ENCODE assay signal across 36 cellular contexts in the genomic region with DNA sequence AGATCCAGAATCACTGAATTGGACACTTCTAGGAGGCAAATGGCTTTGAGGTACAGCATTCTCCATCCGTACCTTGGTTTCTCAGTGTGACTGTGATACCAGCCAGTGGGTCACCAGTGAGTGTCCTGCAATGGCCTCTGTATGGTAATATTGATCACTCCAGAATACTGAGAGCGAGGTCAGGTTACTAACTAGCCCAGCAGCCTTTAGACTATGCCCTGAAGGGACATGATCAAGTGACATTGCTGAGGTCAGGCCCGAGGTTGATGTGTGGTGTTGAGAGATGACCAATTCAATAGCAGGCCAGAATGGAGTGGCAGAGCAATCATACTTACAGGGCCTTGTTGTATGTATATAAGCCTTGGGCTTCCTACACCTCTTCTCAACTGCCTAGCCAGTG.
"Had no signal": no experiment of that assay in that cellular context is flagged by ENCODE, and none has a peak within 500 bp of the region (broad histone marks: within the 10 kb centered on the region; RNA-seq: fewer than 3 reads in every experiment).

No MANE protein-coding gene starts in this region.

- H3K27ac Mint-ChIP-seq: activated B cell treated with CpG ODN at 0.5 μM for 24 hours; activated CD4-positive, alpha-beta memory T cell treated with anti-CD3 and anti-CD28 coated beads, Interleukin-2, amount 10 ng/mL, durations not matched to agents 7 days and 5 days; activated CD4-positive, alpha-beta T cell treated with anti-CD3 and anti-CD28 coated beads, Interleukin-2, amount 10 ng/mL, durations not matched to agents 7 days and 5 days; activated CD8-positive, alpha-beta memory T cell treated with anti-CD3 and anti-CD28 coated beads, Interleukin-2, amount 10 ng/mL, durations not matched to agents 7 days and 5 days; activated CD8-positive, alpha-beta T cell treated with anti-CD3 and anti-CD28 coated beads, Interleukin-2, amount 10 ng/mL, durations not matched to agents 7 days and 5 days; activated naive CD4-positive, alpha-beta T cell treated with anti-CD3 and anti-CD28 coated beads, Interleukin-2, amount 10 ng/mL, durations not matched to agents 7 days and 5 days; activated naive CD4-positive, alpha-beta T cell treated with anti-CD3 and anti-CD28 coated beads, Interleukin-2, amount 50 U/mL, for 24 hours; activated naive CD8-positive, alpha-beta T cell; activated naive CD8-positive, alpha-beta T cell treated with anti-CD3 and anti-CD28 coated beads, Interleukin-2, amount 10 ng/mL, durations not matched to agents 7 days and 5 days; activated naive CD8-positive, alpha-beta T cell treated with anti-CD3 and anti-CD28 coated beads, Interleukin-2, amount 50 U/mL, for 24 hours; activated T-cell treated with anti-CD3 and anti-CD28 coated beads, Interleukin-2, amount 50 U/mL, for 24 hours; activated T-helper 2 cell treated with anti-CD3 and anti-CD28 coated beads, Interferon-gamma antibody, Interleukin-2, Interleukin-4, amounts not matched to agents 10 μg/mL and 5 μg/mL and 100 μg/mL, durations not matched to agents 14 hours and 24 hours and 36 hours; brain; T-helper 1 cell treated with Interleukin-12 subunit alpha and Interleukin-12 subunit beta and Interleukin-4 antibody, amounts not matched to agents 30 μg/mL and 1 μg/mL, for 36 hours; T-helper 2 cell treated with Interferon-gamma antibody and Interleukin-4, amounts not matched to agents 5 μg/mL and 100 μg/mL, for 36 hours had no signal

- DNase-seq: activated B cell treated with CpG ODN at 0.5 μM for 24 hours; activated CD4-positive, alpha-beta memory T cell treated with anti-CD3 and anti-CD28 coated beads, Interleukin-2, amount 10 ng/mL, durations not matched to agents 7 days and 5 days; activated CD4-positive, alpha-beta T cell treated with anti-CD3 and anti-CD28 coated beads for 48 hours; activated CD4-positive, alpha-beta T cell treated with anti-CD3 and anti-CD28 coated beads, Interleukin-2, amount 10 ng/mL, durations not matched to agents 7 days and 5 days; activated CD4-positive, alpha-beta T cell treated with anti-CD3 and anti-CD28 coated beads, Interleukin-2, amount 50 U/mL, for 48 hours; activated CD4-positive, CD25-positive, alpha-beta regulatory T cell treated with anti-CD3 and anti-CD28 coated beads, Interleukin-2, amount 50 U/mL, for 72 hours; activated CD8-positive, alpha-beta memory T cell treated with anti-CD3 and anti-CD28 coated beads for 24 hours; activated CD8-positive, alpha-beta memory T cell treated with anti-CD3 and anti-CD28 coated beads, Interleukin-2, amount 10 ng/mL, durations not matched to agents 7 days and 5 days; activated CD8-positive, alpha-beta memory T cell treated with anti-CD3 and anti-CD28 coated beads, Interleukin-2, amount 50 U/mL, for 48 hours; activated CD8-positive, alpha-beta T cell treated with anti-CD3 and anti-CD28 coated beads, Interleukin-2, amount 10 ng/mL, durations not matched to agents 7 days and 5 days; activated effector memory CD4-positive, alpha-beta T cell treated with Interleukin-2 at 50 U/mL for 16 hours; activated gamma-delta T cell; activated naive CD4-positive, alpha-beta T cell treated with anti-CD3 and anti-CD28 coated beads, Interleukin-2, amount 10 ng/mL, durations not matched to agents 7 days and 5 days; activated naive CD4-positive, alpha-beta T cell treated with Interleukin-2 at 50 U/mL for 16 hours; activated naive CD8-positive, alpha-beta T cell treated with anti-CD3 and anti-CD28 coated beads, Interleukin-2, amount 10 ng/mL, durations not matched to agents 7 days and 5 days; activated naive CD8-positive, alpha-beta T cell treated with anti-CD3 and anti-CD28 coated beads, Interleukin-2, amount 50 U/mL, for 24 hours; activated T-cell treated with anti-CD3 and anti-CD28 coated beads, Interleukin-2, amount 50 U/mL, for 24 hours; activated T-cell treated with anti-CD3 and anti-CD28 coated beads, Interleukin-2, amount 50 U/mL, for 48 hours; amygdala; anterior cingulate cortex; caudate nucleus; T-helper 1 cell; T-helper 2 cell; T-helper 9 cell had no signal

- H3K4me3 ChIP-seq: ascending aorta, cardiac muscle cell had no signal

- H3K4me1 ChIP-seq: ascending aorta had no signal

- H3K27me3 Mint-ChIP-seq: activated B cell treated with CpG ODN at 0.5 μM for 24 hours; activated CD4-positive, alpha-beta memory T cell treated with anti-CD3 and anti-CD28 coated beads, Interleukin-2, amount 10 ng/mL, durations not matched to agents 7 days and 5 days; activated CD4-positive, alpha-beta T cell treated with anti-CD3 and anti-CD28 coated beads, Interleukin-2, amount 10 ng/mL, durations not matched to agents 7 days and 5 days; activated CD8-positive, alpha-beta memory T cell treated with anti-CD3 and anti-CD28 coated beads, Interleukin-2, amount 10 ng/mL, durations not matched to agents 7 days and 5 days; activated naive CD4-positive, alpha-beta T cell treated with anti-CD3 and anti-CD28 coated beads, Interleukin-2, amount 10 ng/mL, durations not matched to agents 7 days and 5 days; activated naive CD4-positive, alpha-beta T cell treated with anti-CD3 and anti-CD28 coated beads, Interleukin-2, amount 50 U/mL, for 24 hours; activated naive CD8-positive, alpha-beta T cell; activated naive CD8-positive, alpha-beta T cell treated with anti-CD3 and anti-CD28 coated beads, Interleukin-2, amount 10 ng/mL, durations not matched to agents 7 days and 5 days; activated naive CD8-positive, alpha-beta T cell treated with anti-CD3 and anti-CD28 coated beads, Interleukin-2, amount 50 U/mL, for 24 hours; activated T-cell treated with anti-CD3 and anti-CD28 coated beads, Interleukin-2, amount 50 U/mL, for 24 hours; central memory CD8-positive, alpha-beta T cell had no signal

- ATAC-seq: activated CD8-positive, alpha-beta memory T cell treated with anti-CD3 and anti-CD28 coated beads, Interleukin-2, amount 10 ng/mL, durations not matched to agents 7 days and 5 days; activated CD8-positive, alpha-beta T cell treated with anti-CD3 and anti-CD28 coated beads, Interleukin-2, amount 10 ng/mL, durations not matched to agents 7 days and 5 days; activated naive CD8-positive, alpha-beta T cell treated with anti-CD3 and anti-CD28 coated beads, Interleukin-2, amount 50 U/mL, for 24 hours had no signal

- H3K4me1 Mint-ChIP-seq: activated B cell treated with CpG ODN at 0.5 μM for 24 hours; activated CD4-positive, alpha-beta memory T cell treated with anti-CD3 and anti-CD28 coated beads, Interleukin-2, amount 10 ng/mL, durations not matched to agents 7 days and 5 days; activated CD4-positive, alpha-beta T cell treated with anti-CD3 and anti-CD28 coated beads, Interleukin-2, amount 10 ng/mL, durations not matched to agents 7 days and 5 days; activated CD8-positive, alpha-beta memory T cell treated with anti-CD3 and anti-CD28 coated beads, Interleukin-2, amount 10 ng/mL, durations not matched to agents 7 days and 5 days; activated naive CD4-positive, alpha-beta T cell treated with anti-CD3 and anti-CD28 coated beads, Interleukin-2, amount 10 ng/mL, durations not matched to agents 7 days and 5 days; activated naive CD4-positive, alpha-beta T cell treated with anti-CD3 and anti-CD28 coated beads, Interleukin-2, amount 50 U/mL, for 24 hours; activated naive CD8-positive, alpha-beta T cell treated with anti-CD3 and anti-CD28 coated beads, Interleukin-2, amount 10 ng/mL, durations not matched to agents 7 days and 5 days; activated naive CD8-positive, alpha-beta T cell treated with anti-CD3 and anti-CD28 coated beads, Interleukin-2, amount 50 U/mL, for 24 hours; brain; central memory CD8-positive, alpha-beta T cell had no signal

- H3K4me3 Mint-ChIP-seq: activated B cell treated with CpG ODN at 0.5 μM for 24 hours; activated CD4-positive, alpha-beta memory T cell treated with anti-CD3 and anti-CD28 coated beads, Interleukin-2, amount 10 ng/mL, durations not matched to agents 7 days and 5 days; activated CD4-positive, alpha-beta T cell treated with anti-CD3 and anti-CD28 coated beads, Interleukin-2, amount 10 ng/mL, durations not matched to agents 7 days and 5 days; activated CD8-positive, alpha-beta memory T cell treated with anti-CD3 and anti-CD28 coated beads, Interleukin-2, amount 10 ng/mL, durations not matched to agents 7 days and 5 days; activated CD8-positive, alpha-beta T cell treated with anti-CD3 and anti-CD28 coated beads, Interleukin-2, amount 10 ng/mL, durations not matched to agents 7 days and 5 days; activated naive CD4-positive, alpha-beta T cell treated with anti-CD3 and anti-CD28 coated beads, Interleukin-2, amount 10 ng/mL, durations not matched to agents 7 days and 5 days; activated naive CD4-positive, alpha-beta T cell treated with anti-CD3 and anti-CD28 coated beads, Interleukin-2, amount 50 U/mL, for 24 hours; activated naive CD8-positive, alpha-beta T cell; activated naive CD8-positive, alpha-beta T cell treated with anti-CD3 and anti-CD28 coated beads, Interleukin-2, amount 10 ng/mL, durations not matched to agents 7 days and 5 days; activated naive CD8-positive, alpha-beta T cell treated with anti-CD3 and anti-CD28 coated beads, Interleukin-2, amount 50 U/mL, for 24 hours; activated T-cell treated with anti-CD3 and anti-CD28 coated beads, Interleukin-2, amount 50 U/mL, for 24 hours; brain; central memory CD8-positive, alpha-beta T cell; T-helper 1 cell treated with Interleukin-12 subunit alpha and Interleukin-12 subunit beta and Interleukin-4 antibody, amounts not matched to agents 30 μg/mL and 1 μg/mL, for 36 hours; T-helper 2 cell treated with Interferon-gamma antibody and Interleukin-4, amounts not matched to agents 5 μg/mL and 100 μg/mL, for 36 hours had no signal

- H3K27me3 ChIP-seq: ascending aorta, cardiac muscle cell had no signal

- FAIRE-seq: bronchial epithelial cell, TTC549 had no signal

- H3K27ac ChIP-seq: ascending aorta, cardiac muscle cell, VCaP had no signal

- H3K36me3 Mint-ChIP-seq: activated CD8-positive, alpha-beta memory T cell treated with anti-CD3 and anti-CD28 coated beads, Interleukin-2, amount 10 ng/mL, durations not matched to agents 7 days and 5 days; activated naive CD4-positive, alpha-beta T cell treated with anti-CD3 and anti-CD28 coated beads, Interleukin-2, amount 10 ng/mL, durations not matched to agents 7 days and 5 days; activated naive CD4-positive, alpha-beta T cell treated with anti-CD3 and anti-CD28 coated beads, Interleukin-2, amount 50 U/mL, for 24 hours; activated naive CD8-positive, alpha-beta T cell; activated naive CD8-positive, alpha-beta T cell treated with anti-CD3 and anti-CD28 coated beads, Interleukin-2, amount 10 ng/mL, durations not matched to agents 7 days and 5 days had no signal

- H3K36me3 ChIP-seq: ascending aorta, cardiac muscle cell had no signal
